Comparison of ENCODE assay signal across 14 cellular contexts in genomic region chr1:79373481-79374132, GRCh38.
DNase-seq lines count a peak whose midpoint lies in the region; ATAC-seq, FAIRE-seq and TF ChIP-seq lines count a peak whose summit lies in the region.
"Had no signal": no experiment of that assay in that cellular context is flagged by ENCODE, and none has a peak within 500 bp of the region (broad histone marks: within the 10 kb centered on the region; RNA-seq: fewer than 3 reads in every experiment).

No MANE protein-coding gene starts in this region.

- H3K4me1 ChIP-seq in astrocyte (ENCODE audit: insufficient read depth, low read length) = no peaks in the 10 kb centered on the region
- H3K4me1 ChIP-seq: BLaER1, prostate gland had no signal

- no peak overlapping the region for H3K4me3 Mint-ChIP-seq in astrocyte (ENCODE audit: unreplicated experiment)
- no peak overlapping the region for H3K4me3 Mint-ChIP-seq in CD14-positive monocyte

- H3K4me1 Mint-ChIP-seq in astrocyte (ENCODE audit: low read depth, unreplicated experiment) (no peaks in the 10 kb centered on the region), CD14-positive monocyte (no peaks in the 10 kb centered on the region)

- no peaks in the 10 kb centered on the region for H4K20me1 ChIP-seq in astrocyte (ENCODE audit: insufficient read depth, low read length)
- H4K20me1 ChIP-seq: BLaER1 had no signal

- H3K79me2 ChIP-seq in astrocyte (ENCODE audit: insufficient read depth, low read length) = no peaks in the 10 kb centered on the region

- DNase-seq in Ammon's horn (ENCODE audit: low spot score) = peak; percentile 18
- peak; percentile 65 for DNase-seq in MG63
- peak; percentile 8 for DNase-seq in astrocyte (ENCODE audit: low read depth)
- peak; percentile 47 for DNase-seq in kidney glomerular epithelial cell (lab: John Stamatoyannopoulos, UW)
- no peak for DNase-seq in activated gamma-delta T cell (lab: John Stamatoyannopoulos, UW)
- DNase-seq in T-helper 2 cell = no peak
- DNase-seq in CD14-positive monocyte (ENCODE audit: low spot score) = no peak
- DNase-seq: activated CD4-positive, alpha-beta T cell treated with anti-CD3 and anti-CD28 coated beads for 1 hour; NCI-H146; stimulated activated CD4-positive, alpha-beta T cell treated with anti-CD3 and anti-CD28 coated beads, Interleukin-4, amount 100 ng/mL, for 24 hours; stimulated activated naive CD4-positive, alpha-beta T cell had no signal

- H3K27me3 ChIP-seq in MG63 = no peaks in the 10 kb centered on the region
- no peaks in the 10 kb centered on the region for H3K27me3 ChIP-seq in astrocyte (ENCODE audit: insufficient read depth, low read length)
- H3K27me3 ChIP-seq: BLaER1 had no signal

- intact Hi-C loops in CD14-positive monocyte (cut with micrococcal nuclease) = no loop called here

- no peak overlapping the region for H3K4me3 ChIP-seq in MG63
- no peak overlapping the region for H3K4me3 ChIP-seq in astrocyte (ENCODE audit: insufficient read depth, low read depth, low read length)
- H3K4me3 ChIP-seq: BLaER1, prostate gland had no signal

- no peak overlapping the region for H2AFZ ChIP-seq in astrocyte (ENCODE audit: low read depth, low read length)

- no peaks in the 10 kb centered on the region for H3K36me3 Mint-ChIP-seq in astrocyte (ENCODE audit: low read depth, unreplicated experiment)
- H3K36me3 Mint-ChIP-seq in CD14-positive monocyte = no peaks in the 10 kb centered on the region

- no peak overlapping the region for H3K9ac ChIP-seq in astrocyte (ENCODE audit: low read length)
- H3K9ac ChIP-seq: BLaER1 had no signal

- H3K4me2 ChIP-seq in astrocyte (ENCODE audit: low read length) = no peak overlapping the region
- H3K4me2 ChIP-seq: BLaER1 had no signal

- H3K9me3 ChIP-seq in MG63 (no peaks in the 10 kb centered on the region), astrocyte (ENCODE audit: insufficient read depth, low read depth, low read length) (no peaks in the 10 kb centered on the region)
- H3K9me3 ChIP-seq: BLaER1, prostate gland had no signal

- ATAC-seq in GM21447 (IDR thresholded peaks at IDR 0.05; ENCODE audit: unreplicated experiment) = no peak

- no peak for TF ChIP-seq CTCF in astrocyte (IDR thresholded peaks at IDR 0.05; ENCODE audit: insufficient read depth, low read depth, low read length)
- TF ChIP-seq CTCF in CD14-positive monocyte (IDR thresholded peaks at IDR 0.05) = no peak

- H3K9me3 Mint-ChIP-seq in astrocyte (ENCODE audit: unreplicated experiment) (no peaks in the 10 kb centered on the region), CD14-positive monocyte (peaks cover 0 to 5% (median 3%) of the 10 kb centered on the region in 7 donors)

- H3K27me3 Mint-ChIP-seq in astrocyte (ENCODE audit: low read depth, unreplicated experiment) = no peaks in the 10 kb centered on the region
- no peaks in the 10 kb centered on the region for H3K27me3 Mint-ChIP-seq in CD14-positive monocyte (ENCODE audit: low read depth in 3 of 3)

- H3K36me3 ChIP-seq in MG63 (no peaks in the 10 kb centered on the region), astrocyte (ENCODE audit: insufficient read depth, low read length) (no peaks in the 10 kb centered on the region)
- H3K36me3 ChIP-seq: BLaER1, prostate gland had no signal

- FAIRE-seq in astrocyte (lab: Jason Lieb, UNC) = no peak

- no peak overlapping the region for H3K27ac Mint-ChIP-seq in astrocyte (ENCODE audit: unreplicated experiment)
- no peak overlapping the region for H3K27ac Mint-ChIP-seq in CD14-positive monocyte

- H3K27ac ChIP-seq in astrocyte (ENCODE audit: low read depth, low read length) = no peak overlapping the region
- H3K27ac ChIP-seq: BLaER1, prostate gland had no signal

Comparison
In these comparisons a context has a peak if more than half of its experiments do, and no peak if none do; other contexts are left out.
1. DNase-seq: peak in Ammon's horn (single experiment), MG63 (single experiment), astrocyte (single experiment) and kidney glomerular epithelial cell (single experiment); none in activated gamma-delta T cell (single experiment), T-helper 2 cell (0 of 5) and CD14-positive monocyte (single experiment).